8 cellular contexts compared by ENCODE assay signal in the genomic region with DNA sequence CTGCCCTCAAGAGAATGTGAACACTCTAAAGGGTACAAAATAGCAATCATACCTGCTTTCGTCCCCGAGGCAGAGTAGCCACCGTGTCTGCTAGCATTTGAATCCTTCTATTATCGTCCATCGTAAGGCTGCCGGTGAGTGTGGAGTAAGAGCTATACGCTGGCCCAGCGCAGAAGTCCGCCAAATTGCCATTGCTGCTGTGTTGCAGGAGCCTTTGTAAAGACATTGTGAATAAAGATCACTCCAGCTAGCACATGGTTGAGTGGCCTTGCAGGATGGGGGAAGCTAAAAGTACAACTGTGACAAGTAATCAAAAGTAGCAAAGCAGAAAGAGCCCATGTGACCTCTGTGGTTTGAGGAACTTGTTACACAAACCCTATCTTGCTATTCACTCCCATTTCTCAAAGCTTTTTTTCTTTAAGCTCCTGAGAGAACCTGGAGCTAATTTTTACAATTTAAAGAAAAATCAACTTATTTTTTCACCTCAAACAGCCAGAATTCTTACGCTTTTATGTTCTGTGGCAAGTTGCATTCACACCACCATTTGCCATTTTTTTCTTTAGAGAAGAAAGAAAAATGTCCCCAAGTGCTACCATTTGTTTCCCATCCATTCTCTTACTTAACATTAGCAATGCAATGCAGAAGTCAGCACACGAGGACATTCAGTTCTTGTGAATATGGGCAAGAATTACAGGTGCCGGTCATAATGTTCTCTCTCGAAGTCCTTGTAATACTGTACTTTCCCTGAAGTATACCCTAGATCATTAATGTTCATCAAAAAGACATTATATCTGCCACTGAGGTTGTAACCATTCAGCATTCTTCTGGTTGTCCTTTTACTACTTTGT. TPM values are rescaled to one million over a fixed set of nuclear protein-coding genes. Genes with fewer than 3 reads are reported as not detected.
A peak's percentile ranks its signal among the peaks of the same experiment; 100 is the strongest.
DNase-seq lines count a peak whose midpoint lies in the region; ATAC-seq, FAIRE-seq and TF ChIP-seq lines count a peak whose summit lies in the region.

Gene CYTIP (minus strand): TSS at position 295 of the 848 bp plus-strand sequence. CDS start 69 bp downstream, at position 226.

- CTCF ChIA-PET in K562 (lab: Yijun Ruan, JAX; ENCODE audit: low intra/inter-chr PET ratio): no interaction called here

- TF ChIP-seq EP300 in K562 (IDR thresholded peaks at IDR 0.05; ENCODE audit: low read length): no peak

- no peak for FAIRE-seq in K562 (lab: Jason Lieb, UNC)

- ATAC-seq in GM18870 (IDR thresholded peaks at IDR 0.05; ENCODE audit: unreplicated experiment) (peak; percentile 45), HG02970 (IDR thresholded peaks at IDR 0.05; ENCODE audit: low FRiP score, unreplicated experiment) (peak; percentile 38), K562 (peak; percentile 65)

- no peak for TF ChIP-seq CTCF in K562 (IDR thresholded peaks at IDR 0.05 in 2 of 3, conservative IDR thresholded peaks at IDR 0.05 in 1 of 3; ENCODE audit: insufficient read depth in 2 of 3, low read depth in 1 of 3, low read length in 3 of 3)
- TF ChIP-seq CTCF in osteoblast (IDR thresholded peaks at IDR 0.05; ENCODE audit: extremely low read depth, low read depth, low read length): no peak

- intact Hi-C loops in K562 (cut with micrococcal nuclease): loop anchor here (10.0 kb wide), 1 partner anchor 1479 kb away; no protein-coding TSS in a partner anchor

- no TSS peak for BruUV-seq in K562 (replicated peaks; lab: Mats Ljungman, UMichigan)

- no peaks in the 10 kb centered on the region for H3K36me3 ChIP-seq in K562 (ENCODE audit: control insufficient read depth, insufficient read depth, low read length)
- H3K36me3 ChIP-seq in osteoblast (ENCODE audit: insufficient read depth, low read length): no peaks in the 10 kb centered on the region

- DNase-seq in SIG-M5 (lab: John Stamatoyannopoulos, UW) (peak; percentile 52), K562 (ENCODE audit: extremely low read depth in 1 of 4, low spot score in 3 of 4) (peak in 1 of 4 experiments; percentile 8), osteoblast (ENCODE audit: insufficient read length, low spot score, missing footprints) (peak; percentile 13), NCI-H1105 treated with DMSO at 0.1 percent for 48 hours (lab: John Stamatoyannopoulos, UW) (no peak), RKO (ENCODE audit: low spot score) (no peak), NCI-H2081 treated with DMSO at 0.1 percent for 48 hours (lab: John Stamatoyannopoulos, UW) (no peak)

- H3K9me3 ChIP-seq in K562 (replicated peaks; ENCODE audit: control insufficient read depth, insufficient read depth, low read depth, low read length) (no peaks in the 10 kb centered on the region), osteoblast (ENCODE audit: low read depth, low read length) (no peaks in the 10 kb centered on the region)

- H3K79me2 ChIP-seq in K562 (ENCODE audit: control insufficient read depth, insufficient read depth, low read length) (no peaks in the 10 kb centered on the region), osteoblast (ENCODE audit: insufficient read depth, low read length) (no peaks in the 10 kb centered on the region)

- H4K20me1 ChIP-seq in K562 (replicated peaks; ENCODE audit: control insufficient read depth, insufficient read depth, low read length): no peaks in the 10 kb centered on the region
- no peaks in the 10 kb centered on the region for H4K20me1 ChIP-seq in osteoblast (ENCODE audit: insufficient read depth, low read length)

- H3K9ac ChIP-seq in K562 (ENCODE audit: insufficient read depth in 1 of 2, low read depth in 2 of 2, low read length in 2 of 2): no peak within 1 kb of the TSS

- H2AFZ ChIP-seq in K562 (ENCODE audit: low read depth, low read length) (peak within 1 kb of the TSS; percentile 15; the same call in 1 of the 2 replicates), osteoblast (ENCODE audit: low read length) (no peak within 1 kb of the TSS)

- H3K27ac ChIP-seq in K562 (ENCODE audit: extremely low read depth, low read depth, low read length) (no peak within 1 kb of the TSS), osteoblast (ENCODE audit: low read depth, low read length) (no peak within 1 kb of the TSS)

- no peak for TF ChIP-seq POLR2A in K562 (conservative IDR thresholded peaks at IDR 0.05)

- H3K4me1 ChIP-seq in K562 (replicated peaks in 1 of 2; ENCODE audit: control insufficient read depth in 2 of 2, insufficient read depth in 2 of 2, low read length in 2 of 2) (no peaks in the 10 kb centered on the region; a peak in 1 of 5 replicates), osteoblast (ENCODE audit: insufficient read depth, low read length) (peaks cover 3% of the 10 kb centered on the region)

- WGBS in K562 (ENCODE audit: insufficient coverage, low coverage, missing lambda C conversion rate): 2% methylated on average over 13 of the region's 13 CpGs

- H3K9me1 ChIP-seq in K562 (ENCODE audit: control insufficient read depth, insufficient read depth, low read length): no peaks in the 10 kb centered on the region

- H3K4me2 ChIP-seq in K562 (ENCODE audit: insufficient read depth, low read length) (no peak within 1 kb of the TSS), osteoblast (ENCODE audit: insufficient read depth, low read length) (no peak within 1 kb of the TSS)

- in situ Hi-C loops in K562 (cut with MboI): no loop called here

- peaks cover 0 to 3% of the 10 kb centered on the region in 2 experiments; a peak in 1 of 5 replicates for H3K27me3 ChIP-seq in K562 (ENCODE audit: control insufficient read depth in 2 of 2, insufficient read depth in 2 of 2, low read length in 2 of 2)
- peaks cover 20% of the 10 kb centered on the region for H3K27me3 ChIP-seq in osteoblast (ENCODE audit: insufficient read depth, low read length)

- POLR2A ChIA-PET in K562 (lab: Yijun Ruan, JAX): interaction anchor here (0.6 kb wide), 2 partner anchors 133 to 634 kb away, joined by 3 read pairs; no protein-coding TSS in a partner anchor

- H3K4me3 ChIP-seq in K562 (no peak within 1 kb of the TSS), osteoblast (ENCODE audit: insufficient read depth, low read length) (no peak within 1 kb of the TSS)

- no peak for TF ChIP-seq RAD21 in K562 (CRISPR knock-in tag; conservative IDR thresholded peaks at IDR 0.05 in 1 of 2, IDR thresholded peaks at IDR 0.05 in 1 of 2)

TF ChIP-seq in K562, 482 proteins besides CTCF, POLR2A, EP300 and RAD21:
- TF ChIP-seq CEBPG (CRISPR knock-in tag; IDR thresholded peaks at IDR 0.05) (no peak), CEBPG (tag; conservative IDR thresholded peaks at IDR 0.05 in 1 of 2, IDR thresholded peaks at IDR 0.05 in 1 of 2) (peak in 1 of 2 experiments; percentile 24; a peak in 1 of 4 replicates), L3MBTL2 (IDR thresholded peaks at IDR 0.05) (peak; percentile 49; the same call in 1 of the 2 replicates), USF2 (CRISPR knock-in tag; IDR thresholded peaks at IDR 0.05) (peak; percentile 39; the same call in 1 of the 2 replicates), JUND (IDR thresholded peaks at IDR 0.05; ENCODE audit: borderline replicate concordance, low read depth, low read length) (no peak), JUND (tag; IDR thresholded peaks at IDR 0.05; ENCODE audit: borderline replicate concordance, low read depth, low read length) (no peak), RAD51 (IDR thresholded peaks at IDR 0.05; ENCODE audit: borderline replicate concordance, low read depth) (peak; percentile 38; the same call in 1 of the 2 replicates), RBM14 (IDR thresholded peaks at IDR 0.05; ENCODE audit: borderline replicate concordance, insufficient read depth, low read depth, low read length) (no peak)

RNA-seq across cellular contexts. Expression of gene CYTIP, which starts in this region (rescaled TPM):
- total RNA-seq in K562 (2011; cell fraction: chromatin; rRNA removed; ENCODE audit: low replicate concordance): 0.18 TPM in 1 of 2 replicates, not detected in the other
- not detected in 2 replicates for total RNA-seq in K562 (2011; cell fraction: nucleolus; rRNA removed)
- total RNA-seq in K562 (2011; cell fraction: nucleoplasm; rRNA removed): not detected in 2 replicates
- total RNA-seq in K562 (2014; rRNA removed) (0.12 TPM in 1 of 2 replicates, not detected in the other), K562 (2014; rRNA removed; fragmentation: Illumina TruSeq; extraction: Trizol) (0.16 and 0.29 TPM in 2 replicates), K562 (2015; rRNA removed; fragmentation: Illumina TruSeq; extraction: Trizol) (0.23 and 0.33 TPM in 2 replicates), K562 (2021) (0.33 and 0.42 TPM in 2 replicates), osteoblast (1.2 and 1.4 TPM in 2 replicates)
- polyA plus RNA-seq in K562 (2011; rRNA removed) (0.08 and 0.13 TPM in 2 replicates), K562 (2014; fragmentation: Illumina TruSeq; extraction: Trizol) (0.12 and 0.24 TPM in 2 replicates), K562 (2014; fragmentation: Nextera tagmentation; extraction: Ambion mirVana) (under 1 TPM; 0.10 to 0.35 TPM), K562 (2014; rRNA removed) (0.03 and 0.22 TPM in 2 replicates)
- 0.03 and 0.10 TPM in 2 replicates for polyA plus RNA-seq in K562 (2011; cell fraction: cytosol; rRNA removed)
- polyA plus RNA-seq in K562 (2011; cell fraction: nucleus; rRNA removed): 0.31 and 0.34 TPM in 2 replicates
- 0.36 and 0.57 TPM in 2 replicates for polyA plus RNA-seq in K562 (2012)
- 0.27 and 0.42 TPM in 2 replicates for polyA minus RNA-seq in K562 (2011; rRNA and poly(A)+ RNA removed)
- not detected in 2 replicates for polyA minus RNA-seq in K562 (2011; cell fraction: cytosol; rRNA and poly(A)+ RNA removed)
- not detected in 2 replicates for polyA minus RNA-seq in K562 (2011; cell fraction: nucleus; rRNA and poly(A)+ RNA removed)

Comparison
In these comparisons a context has a peak if more than half of its experiments do, and no peak if none do; other contexts are left out.
1. Peak in ATAC-seq in K562; RNA of the gene not detected or under 1 TPM.
2. DNase-seq: peak in SIG-M5 (single experiment) and osteoblast (single experiment); none in NCI-H1105 treated with DMSO at 0.1 percent for 48 hours (single experiment), RKO (single experiment) and NCI-H2081 treated with DMSO at 0.1 percent for 48 hours (single experiment).
3. Peak in every context shown above with its lines, with median percentiles within 50 percentile points of each other: ATAC-seq.